Comparison of ENCODE assay signal across 1 cellular context in the genomic region with DNA sequence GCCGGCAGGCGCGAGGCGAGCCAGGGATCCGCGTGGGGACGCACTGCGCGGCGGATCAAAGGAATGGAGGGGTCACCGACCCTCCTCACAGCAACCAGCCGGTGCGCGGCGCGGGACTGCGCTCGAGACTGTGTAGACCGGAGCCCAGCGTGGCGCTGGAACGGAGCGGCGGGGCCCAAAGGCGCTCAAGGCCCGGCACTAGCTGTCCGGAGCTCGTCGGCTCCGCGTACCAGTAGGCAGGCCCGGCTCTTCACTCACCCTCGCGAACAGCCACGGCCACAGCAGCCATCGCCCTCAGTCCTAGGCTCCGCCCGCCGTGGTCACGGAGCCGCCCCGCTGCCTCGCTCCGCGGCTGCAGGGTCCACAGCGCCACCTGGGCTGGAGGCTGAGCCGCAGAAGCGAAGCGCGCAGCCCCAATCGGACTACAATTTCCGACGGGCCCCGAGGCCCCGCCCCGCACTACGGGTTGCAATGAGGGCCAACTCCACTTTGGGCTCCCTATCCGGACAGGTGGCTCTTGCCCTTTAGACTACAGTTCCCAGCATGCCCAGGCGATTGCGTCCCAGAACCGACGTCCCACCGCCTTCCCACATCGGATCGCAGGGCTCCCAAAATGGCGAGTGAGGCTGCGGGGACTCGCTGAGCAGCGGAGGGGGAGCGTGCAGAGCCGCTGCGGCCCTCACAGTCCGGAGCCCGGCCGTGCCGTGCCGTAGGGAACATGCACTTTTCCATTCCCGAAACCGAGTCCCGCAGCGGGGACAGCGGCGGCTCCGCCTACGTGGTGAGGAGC.
TF ChIP-seq lines count a peak whose summit lies in the region.

TSS of gene EIF2B4 (minus strand) at position 313 of the 790 bp plus-strand sequence. CDS start at position 289, 24 bp downstream.
A gene with protein sequence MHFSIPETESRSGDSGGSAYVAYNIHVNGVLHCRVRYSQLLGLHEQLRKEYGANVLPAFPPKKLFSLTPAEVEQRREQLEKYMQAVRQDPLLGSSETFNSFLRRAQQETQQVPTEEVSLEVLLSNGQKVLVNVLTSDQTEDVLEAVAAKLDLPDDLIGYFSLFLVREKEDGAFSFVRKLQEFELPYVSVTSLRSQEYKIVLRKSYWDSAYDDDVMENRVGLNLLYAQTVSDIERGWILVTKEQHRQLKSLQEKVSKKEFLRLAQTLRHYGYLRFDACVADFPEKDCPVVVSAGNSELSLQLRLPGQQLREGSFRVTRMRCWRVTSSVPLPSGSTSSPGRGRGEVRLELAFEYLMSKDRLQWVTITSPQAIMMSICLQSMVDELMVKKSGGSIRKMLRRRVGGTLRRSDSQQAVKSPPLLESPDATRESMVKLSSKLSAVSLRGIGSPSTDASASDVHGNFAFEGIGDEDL (plus strand): TSS at position 591 of the 790 bp plus-strand sequence. CDS start 128 bp downstream, at position 719.

TF ChIP-seq in K562, 482 proteins besides CTCF, POLR2A, EP300 and RAD21 (continued from another document and continues in another):
- TF ChIP-seq, protein P1, sequence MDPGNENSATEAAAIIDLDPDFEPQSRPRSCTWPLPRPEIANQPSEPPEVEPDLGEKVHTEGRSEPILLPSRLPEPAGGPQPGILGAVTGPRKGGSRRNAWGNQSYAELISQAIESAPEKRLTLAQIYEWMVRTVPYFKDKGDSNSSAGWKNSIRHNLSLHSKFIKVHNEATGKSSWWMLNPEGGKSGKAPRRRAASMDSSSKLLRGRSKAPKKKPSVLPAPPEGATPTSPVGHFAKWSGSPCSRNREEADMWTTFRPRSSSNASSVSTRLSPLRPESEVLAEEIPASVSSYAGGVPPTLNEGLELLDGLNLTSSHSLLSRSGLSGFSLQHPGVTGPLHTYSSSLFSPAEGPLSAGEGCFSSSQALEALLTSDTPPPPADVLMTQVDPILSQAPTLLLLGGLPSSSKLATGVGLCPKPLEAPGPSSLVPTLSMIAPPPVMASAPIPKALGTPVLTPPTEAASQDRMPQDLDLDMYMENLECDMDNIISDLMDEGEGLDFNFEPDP (CRISPR knock-in tag; IDR thresholded peaks at IDR 0.05): no peak
- no peak for TF ChIP-seq NR3C1 (CRISPR knock-in tag; IDR thresholded peaks at IDR 0.05)
- TF ChIP-seq FOXA3 (CRISPR knock-in tag; conservative IDR thresholded peaks at IDR 0.05 in 1 of 2, IDR thresholded peaks at IDR 0.05 in 1 of 2): peak in 1 of 2 experiments; percentile 82; a peak in 1 of 4 replicates
- TF ChIP-seq ELF4 (CRISPR knock-in tag; IDR thresholded peaks at IDR 0.05): no peak
- no peak for TF ChIP-seq SAFB2 (IDR thresholded peaks at IDR 0.05; ENCODE audit: borderline replicate concordance, low read depth, low read length, severe bottlenecking)
- TF ChIP-seq SMARCA5 (IDR thresholded peaks at IDR 0.05): no peak
- no peak for TF ChIP-seq ARHGAP35 (IDR thresholded peaks at IDR 0.05; ENCODE audit: partially characterized antibody)
- no peak for TF ChIP-seq ZNF586 (CRISPR knock-in tag; conservative IDR thresholded peaks at IDR 0.05)
- no peak for TF ChIP-seq PTBP1 (IDR thresholded peaks at IDR 0.05; ENCODE audit: low read depth, low read length)
- no peak for TF ChIP-seq ASH1L (IDR thresholded peaks at IDR 0.05; ENCODE audit: borderline replicate concordance, low read depth, partially characterized antibody)
- TF ChIP-seq FIP1L1 (IDR thresholded peaks at IDR 0.05; ENCODE audit: low read depth, low read length, poor library complexity, severe bottlenecking): peak; percentile 46
- TF ChIP-seq TEAD4 (IDR thresholded peaks at IDR 0.05; ENCODE audit: low read length): no peak
- peak; percentile 26 for TF ChIP-seq TEAD4 (CRISPR knock-in tag; IDR thresholded peaks at IDR 0.05; ENCODE audit: borderline replicate concordance)
- 0 out of 2 replicates have a peak, but pooled peaks have one; percentile 3 for TF ChIP-seq ZNF592 (IDR thresholded peaks at IDR 0.05)
- no peak for TF ChIP-seq ZNF41 (CRISPR knock-in tag; conservative IDR thresholded peaks at IDR 0.05)
- no peak for TF ChIP-seq KDM2B (CRISPR knock-in tag; IDR thresholded peaks at IDR 0.05)
- no peak; the same call in 1 of the 2 replicates for TF ChIP-seq GTF2F1 (IDR thresholded peaks at IDR 0.05; ENCODE audit: low read depth, low read length)
- no peak for TF ChIP-seq SMAD4 (CRISPR knock-in tag; conservative IDR thresholded peaks at IDR 0.05)
- peak; percentile 71; the same call in 1 of the 2 replicates for TF ChIP-seq ZFP91 (CRISPR knock-in tag; IDR thresholded peaks at IDR 0.05)
- TF ChIP-seq KAT2B (IDR thresholded peaks at IDR 0.05; ENCODE audit: low read depth, low read length): peak; percentile 56
- no peak for TF ChIP-seq FOXA1 (IDR thresholded peaks at IDR 0.05; ENCODE audit: borderline replicate concordance)
- peak; percentile 93 for TF ChIP-seq TAF1 (IDR thresholded peaks at IDR 0.05; ENCODE audit: control insufficient read depth, extremely low read depth, insufficient read depth, low read length, severe bottlenecking)
- peak; percentile 88 for TF ChIP-seq TAF9B (IDR thresholded peaks at IDR 0.05; ENCODE audit: partially characterized antibody)
- peak; percentile 80 for TF ChIP-seq CEBPG (CRISPR knock-in tag; IDR thresholded peaks at IDR 0.05)
- TF ChIP-seq CEBPG (tag; conservative IDR thresholded peaks at IDR 0.05 in 1 of 2, IDR thresholded peaks at IDR 0.05 in 1 of 2): no peak
- no peak for TF ChIP-seq FOS (IDR thresholded peaks at IDR 0.05; ENCODE audit: extremely low read depth, insufficient read length)
- TF ChIP-seq, protein P2, sequence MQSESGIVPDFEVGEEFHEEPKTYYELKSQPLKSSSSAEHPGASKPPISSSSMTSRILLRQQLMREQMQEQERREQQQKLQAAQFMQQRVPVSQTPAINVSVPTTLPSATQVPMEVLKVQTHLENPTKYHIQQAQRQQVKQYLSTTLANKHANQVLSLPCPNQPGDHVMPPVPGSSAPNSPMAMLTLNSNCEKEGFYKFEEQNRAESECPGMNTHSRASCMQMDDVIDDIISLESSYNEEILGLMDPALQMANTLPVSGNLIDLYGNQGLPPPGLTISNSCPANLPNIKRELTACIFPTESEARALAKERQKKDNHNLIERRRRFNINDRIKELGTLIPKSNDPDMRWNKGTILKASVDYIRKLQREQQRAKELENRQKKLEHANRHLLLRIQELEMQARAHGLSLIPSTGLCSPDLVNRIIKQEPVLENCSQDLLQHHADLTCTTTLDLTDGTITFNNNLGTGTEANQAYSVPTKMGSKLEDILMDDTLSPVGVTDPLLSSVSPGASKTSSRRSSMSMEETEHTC (IDR thresholded peaks at IDR 0.05): peak; percentile 52; the same call in 1 of the 2 replicates
- peak; percentile 98 for TF ChIP-seq ZNF143 (CRISPR knock-in tag; IDR thresholded peaks at IDR 0.05)
- no peak for TF ChIP-seq HNRNPUL1 (IDR thresholded peaks at IDR 0.05; ENCODE audit: low read length)
- peak; percentile 66; the same call in 1 of the 2 replicates for TF ChIP-seq NBN (IDR thresholded peaks at IDR 0.05; ENCODE audit: low read depth)
- TF ChIP-seq ZNF280B (CRISPR knock-in tag; IDR thresholded peaks at IDR 0.05): no peak
- no peak for TF ChIP-seq TRIM28 (IDR thresholded peaks at IDR 0.05)
- TF ChIP-seq KAT7 (CRISPR knock-in tag; IDR thresholded peaks at IDR 0.05; ENCODE audit: borderline replicate concordance): no peak; the same call in none of the 2 replicates
- TF ChIP-seq, protein P3, sequence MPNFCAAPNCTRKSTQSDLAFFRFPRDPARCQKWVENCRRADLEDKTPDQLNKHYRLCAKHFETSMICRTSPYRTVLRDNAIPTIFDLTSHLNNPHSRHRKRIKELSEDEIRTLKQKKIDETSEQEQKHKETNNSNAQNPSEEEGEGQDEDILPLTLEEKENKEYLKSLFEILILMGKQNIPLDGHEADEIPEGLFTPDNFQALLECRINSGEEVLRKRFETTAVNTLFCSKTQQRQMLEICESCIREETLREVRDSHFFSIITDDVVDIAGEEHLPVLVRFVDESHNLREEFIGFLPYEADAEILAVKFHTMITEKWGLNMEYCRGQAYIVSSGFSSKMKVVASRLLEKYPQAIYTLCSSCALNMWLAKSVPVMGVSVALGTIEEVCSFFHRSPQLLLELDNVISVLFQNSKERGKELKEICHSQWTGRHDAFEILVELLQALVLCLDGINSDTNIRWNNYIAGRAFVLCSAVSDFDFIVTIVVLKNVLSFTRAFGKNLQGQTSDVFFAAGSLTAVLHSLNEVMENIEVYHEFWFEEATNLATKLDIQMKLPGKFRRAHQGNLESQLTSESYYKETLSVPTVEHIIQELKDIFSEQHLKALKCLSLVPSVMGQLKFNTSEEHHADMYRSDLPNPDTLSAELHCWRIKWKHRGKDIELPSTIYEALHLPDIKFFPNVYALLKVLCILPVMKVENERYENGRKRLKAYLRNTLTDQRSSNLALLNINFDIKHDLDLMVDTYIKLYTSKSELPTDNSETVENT (CRISPR knock-in tag; IDR thresholded peaks at IDR 0.05): peak; percentile 79; the same call in 1 of the 2 replicates
- TF ChIP-seq, protein P4, sequence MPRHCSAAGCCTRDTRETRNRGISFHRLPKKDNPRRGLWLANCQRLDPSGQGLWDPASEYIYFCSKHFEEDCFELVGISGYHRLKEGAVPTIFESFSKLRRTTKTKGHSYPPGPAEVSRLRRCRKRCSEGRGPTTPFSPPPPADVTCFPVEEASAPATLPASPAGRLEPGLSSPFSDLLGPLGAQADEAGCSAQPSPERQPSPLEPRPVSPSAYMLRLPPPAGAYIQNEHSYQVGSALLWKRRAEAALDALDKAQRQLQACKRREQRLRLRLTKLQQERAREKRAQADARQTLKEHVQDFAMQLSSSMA (CRISPR knock-in tag; IDR thresholded peaks at IDR 0.05): peak; percentile 86
- TF ChIP-seq MCM3 (IDR thresholded peaks at IDR 0.05): no peak
- peak; percentile 36; the same call in 1 of the 2 replicates for TF ChIP-seq ZNF644 (tag; IDR thresholded peaks at IDR 0.05; ENCODE audit: low read depth)
- TF ChIP-seq ZNF263 (CRISPR knock-in tag; IDR thresholded peaks at IDR 0.05; ENCODE audit: borderline replicate concordance): no peak
- no peak for TF ChIP-seq BRF2 (IDR thresholded peaks at IDR 0.05; ENCODE audit: borderline replicate concordance, insufficient read depth, insufficient read length)
- TF ChIP-seq ZNF175 (CRISPR knock-in tag; IDR thresholded peaks at IDR 0.05; ENCODE audit: low read depth): peak; percentile 33; the same call in 1 of the 2 replicates
- TF ChIP-seq THRAP3 (IDR thresholded peaks at IDR 0.05; ENCODE audit: borderline replicate concordance): no peak
- TF ChIP-seq NFIC (IDR thresholded peaks at IDR 0.05): peak; percentile 47; the same call in 1 of the 2 replicates
- no peak for TF ChIP-seq TRIM24 (IDR thresholded peaks at IDR 0.05)
- peak in 1 of 2 experiments; percentile 79; a peak in 2 of 4 replicates for TF ChIP-seq SRF (CRISPR knock-in tag; IDR thresholded peaks at IDR 0.05)
